12 cellular contexts compared by ENCODE assay signal in genomic region chr16:89317101-89317671, GRCh38.
DNase-seq lines count a peak whose midpoint lies in the region; ATAC-seq and TF ChIP-seq lines count a peak whose summit lies in the region.
"Had no signal": no experiment of that assay in that cellular context is flagged by ENCODE, and none has a peak within 500 bp of the region (broad histone marks: within the 10 kb centered on the region; RNA-seq: fewer than 3 reads in every experiment).

No MANE protein-coding gene starts in this region.

- no peaks in the 10 kb centered on the region for H3K36me3 ChIP-seq in breast epithelium
- peaks cover 23% of the 10 kb centered on the region for H3K36me3 ChIP-seq in iPS-15b (ENCODE audit: control insufficient read depth, insufficient read depth, low read length)
- peaks cover 9 to 32% (median 23%) of the 10 kb centered on the region in 4 donors for H3K36me3 ChIP-seq in stomach

- CTCF ChIA-PET in MCF 10A (lab: Yijun Ruan, JAX), result interaction anchor here (0.7 to 0.9 kb wide), 2 partner anchors 10 to 22 kb away, joined by 3 to 5 read pairs; no protein-coding TSS in a partner anchor

- H3K4me3 ChIP-seq in breast epithelium (no peak overlapping the region), iPS-15b (ENCODE audit: low read depth, low read length) (no peak overlapping the region), stomach (no peak overlapping the region)

- intact Hi-C loops in MCF 10A (cut with micrococcal nuclease) (no loop called here), breast epithelium (cut with DNase I; ENCODE audit: low total_unique reads) (no loop called here), stomach (cut with DNase I; ENCODE audit: low total_unique reads) (no loop called here)

- TF ChIP-seq EP300 in stomach (IDR thresholded peaks at IDR 0.05), result no peak

- no peak for ATAC-seq in activated T-helper 17 cell treated with anti-CD3 and anti-CD28 coated beads, Interleukin-2, amount 50 U/mL, for 72 hours (replicated peaks)
- ATAC-seq in HG03571 (IDR thresholded peaks at IDR 0.05; ENCODE audit: unreplicated experiment), result no peak

- peak overlapping the region; percentile 40 for H3K27ac Mint-ChIP-seq in MCF 10A (ENCODE audit: low read depth, unreplicated experiment)
- peak overlapping the region; percentile 93 for H3K27ac Mint-ChIP-seq in activated T-helper 17 cell treated with anti-CD3 and anti-CD28 coated beads, Interleukin-2, amount 50 U/mL, for 72 hours

- H3K9me3 Mint-ChIP-seq in MCF 10A (ENCODE audit: unreplicated experiment), result no peaks in the 10 kb centered on the region
- no peaks in the 10 kb centered on the region for H3K9me3 Mint-ChIP-seq in activated T-helper 17 cell treated with anti-CD3 and anti-CD28 coated beads, Interleukin-2, amount 50 U/mL, for 72 hours

- H3K4me1 ChIP-seq in breast epithelium (peaks cover 15 to 20% of the 10 kb centered on the region in 2 donors), iPS-15b (ENCODE audit: control insufficient read depth, insufficient read depth, low read length) (peaks cover 25% of the 10 kb centered on the region), stomach (peaks cover 64 to 100% (median 89%) of the 10 kb centered on the region in 4 donors)

- H3K9me3 ChIP-seq in breast epithelium, result no peaks in the 10 kb centered on the region
- no peaks in the 10 kb centered on the region for H3K9me3 ChIP-seq in iPS-15b (ENCODE audit: control insufficient read depth, insufficient read depth, low read length)
- no peaks in the 10 kb centered on the region for H3K9me3 ChIP-seq in stomach

- TF ChIP-seq CTCF in MCF 10A (IDR thresholded peaks at IDR 0.05; ENCODE audit: unreplicated experiment), result no peak
- TF ChIP-seq CTCF in breast epithelium (IDR thresholded peaks at IDR 0.05), result no peak
- TF ChIP-seq CTCF in stomach (IDR thresholded peaks at IDR 0.05), result no peak

- WGBS in stomach, 5 donors, result 63 to 78% (median 77%) methylated on average over 12 of the region's 12 CpGs

- POLR2A ChIA-PET in MCF 10A (lab: Yijun Ruan, JAX), result interaction anchor here (1.0 to 1.1 kb wide), 3 partner anchors 9 to 241 kb away, joined by 3 to 4 read pairs (median 3); no protein-coding TSS in a partner anchor

- peak overlapping the region; percentile 5 for H3K4me3 Mint-ChIP-seq in MCF 10A (ENCODE audit: unreplicated experiment)
- peak overlapping the region; percentile 84 for H3K4me3 Mint-ChIP-seq in activated T-helper 17 cell treated with anti-CD3 and anti-CD28 coated beads, Interleukin-2, amount 50 U/mL, for 72 hours

- H3K27me3 ChIP-seq in breast epithelium (no peaks in the 10 kb centered on the region), iPS-15b (ENCODE audit: control insufficient read depth, insufficient read depth, low read length) (no peaks in the 10 kb centered on the region), stomach (no peaks in the 10 kb centered on the region)

- H3K36me3 Mint-ChIP-seq in MCF 10A (ENCODE audit: insufficient read depth, unreplicated experiment), result peaks cover 47% of the 10 kb centered on the region
- H3K36me3 Mint-ChIP-seq in activated T-helper 17 cell treated with anti-CD3 and anti-CD28 coated beads, Interleukin-2, amount 50 U/mL, for 72 hours (ENCODE audit: low read depth), result peaks cover 76% of the 10 kb centered on the region

- no TSS peak for BruUV-seq in MCF 10A (replicated peaks; lab: Mats Ljungman, UMichigan)

- peaks cover 77% of the 10 kb centered on the region for H3K4me1 Mint-ChIP-seq in MCF 10A (ENCODE audit: insufficient read depth, unreplicated experiment)
- H3K4me1 Mint-ChIP-seq in activated T-helper 17 cell treated with anti-CD3 and anti-CD28 coated beads, Interleukin-2, amount 50 U/mL, for 72 hours, result peaks cover 65% of the 10 kb centered on the region

- no peaks in the 10 kb centered on the region for H3K27me3 Mint-ChIP-seq in MCF 10A (ENCODE audit: insufficient read depth, unreplicated experiment)
- H3K27me3 Mint-ChIP-seq in activated T-helper 17 cell treated with anti-CD3 and anti-CD28 coated beads, Interleukin-2, amount 50 U/mL, for 72 hours, result no peaks in the 10 kb centered on the region

- H3K27ac ChIP-seq in breast epithelium, result peak overlapping the region in 1 of 2 donors; percentile 30
- H3K27ac ChIP-seq in stomach, result peak overlapping the region in 4 of 5 donors; percentile 9 to 70 (median 29)
- H3K27ac ChIP-seq: VCaP had no signal

- peak overlapping the region; percentile 37 for H3K9ac ChIP-seq in iPS-15b (ENCODE audit: low read depth, low read length)

- DNase-seq in MCF 10A (ENCODE audit: unreplicated experiment) (no peak), breast epithelium (ENCODE audit: low spot score in 2 of 2) (no peak), stomach (no peak), pons (ENCODE audit: low spot score) (no peak)
- no peak for DNase-seq in effector CD4-positive, alpha-beta T cell
- DNase-seq: foreskin fibroblast, NCI-H1048, NCI-H774 had no signal

- TF ChIP-seq POLR2A in breast epithelium (IDR thresholded peaks at IDR 0.05), result no peak
- no peak for TF ChIP-seq POLR2A in stomach (IDR thresholded peaks at IDR 0.05)
